14 cellular contexts compared by ENCODE assay signal in the genomic region with DNA sequence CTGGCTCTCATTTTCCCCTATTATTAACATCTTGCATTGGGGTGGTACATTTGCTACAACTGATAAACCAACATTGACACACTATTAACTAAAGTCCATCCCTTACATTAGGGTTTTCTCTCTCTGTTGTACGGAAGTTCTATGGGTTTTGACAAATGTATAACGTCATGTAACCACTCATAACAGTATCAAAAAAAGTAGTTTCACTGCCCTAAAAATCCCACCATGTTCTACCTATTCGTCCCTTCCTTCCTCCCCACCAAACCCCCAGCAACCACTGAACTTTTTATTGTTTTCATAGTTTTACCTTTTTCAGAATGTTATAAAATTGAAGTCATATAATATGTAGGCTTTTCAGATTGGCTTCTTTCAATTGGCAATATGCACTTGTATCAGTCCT. TPM values are rescaled to one million over a fixed set of nuclear protein-coding genes. Genes with fewer than 3 reads are reported as not detected.
DNase-seq lines count a peak whose midpoint lies in the region; ATAC-seq and TF ChIP-seq lines count a peak whose summit lies in the region.
"Had no signal": no experiment of that assay in that cellular context is flagged by ENCODE, and none has a peak within 500 bp of the region (broad histone marks: within the 10 kb centered on the region; RNA-seq: fewer than 3 reads in every experiment).

No MANE protein-coding gene starts in this region.

- peaks cover 52% of the 10 kb centered on the region for H3K9me3 Mint-ChIP-seq in nephron progenitor cell

- peak overlapping the region; percentile 76 for H3K27ac Mint-ChIP-seq in nephron progenitor cell

- no peak overlapping the region for H3K4me3 ChIP-seq in stomach

- 81 to 89% (median 86%) methylated on average over 3 of the region's 3 CpGs for WGBS in stomach, 5 donors

- ATAC-seq in GM18861 (IDR thresholded peaks at IDR 0.05; ENCODE audit: unreplicated experiment) (peak; percentile 45), GM21381 (IDR thresholded peaks at IDR 0.05; ENCODE audit: unreplicated experiment) (peak; percentile 62), HG03432 (IDR thresholded peaks at IDR 0.05; ENCODE audit: unreplicated experiment) (peak; percentile 72), GM21423 (IDR thresholded peaks at IDR 0.05; ENCODE audit: unreplicated experiment) (no peak)

- DNase-seq in nephron progenitor cell: no peak
- DNase-seq in stomach: no peak
- no peak for DNase-seq in nucleus accumbens (lab: John Stamatoyannopoulos, UW)
- DNase-seq: C1 segment of cervical spinal cord; effector CD4-positive, alpha-beta T cell; GOT3; NCI-H526; occipital lobe; small intestine; substantia nigra had no signal

- H3K4me3 Mint-ChIP-seq in nephron progenitor cell: no peak overlapping the region

- no peaks in the 10 kb centered on the region for H3K27me3 Mint-ChIP-seq in nephron progenitor cell (ENCODE audit: low read depth, poor library complexity)

- H3K36me3 Mint-ChIP-seq in nephron progenitor cell (ENCODE audit: low read depth): peaks cover 96% of the 10 kb centered on the region

- intact Hi-C loops in stomach (cut with DNase I; ENCODE audit: low total_unique reads): no loop called here

- H3K9me3 ChIP-seq in stomach: no peaks in the 10 kb centered on the region

- TF ChIP-seq POLR2A in stomach (IDR thresholded peaks at IDR 0.05): no peak

- H3K36me3 ChIP-seq in stomach: no peaks in the 10 kb centered on the region

- no peak for TF ChIP-seq CTCF in nephron progenitor cell (IDR thresholded peaks at IDR 0.05)
- TF ChIP-seq CTCF in stomach (IDR thresholded peaks at IDR 0.05): no peak

- H3K4me1 Mint-ChIP-seq in nephron progenitor cell: peaks cover 23% of the 10 kb centered on the region

- H3K27ac ChIP-seq in stomach: no peak overlapping the region

- peaks cover 0 to 35% (median 12%) of the 10 kb centered on the region in 4 donors for H3K4me1 ChIP-seq in stomach

- no peak for TF ChIP-seq EP300 in stomach (IDR thresholded peaks at IDR 0.05)

- H3K27me3 ChIP-seq in stomach: no peaks in the 10 kb centered on the region

RNA-seq across cellular contexts. Expression of a gene that starts 40.1 kb away (rescaled TPM):
- 10 to 100 TPM in 4 of 5 donors, 1 to 10 TPM in 1; 8.7 to 48.7 (median 25.7) TPM for total RNA-seq in stomach
- polyA plus RNA-seq in stomach: 10 to 100 TPM in 1 of 3 donors, 1 to 10 TPM in 2; 6.5 to 29.5 (median 8.2) TPM
